Comparison of ENCODE assay signal across 17 cellular contexts in genomic region chr1:22164841-22165808, GRCh38. TPM values are rescaled to one million over a fixed set of nuclear protein-coding genes. Genes with fewer than 3 reads are reported as not detected.
DNase-seq lines count a peak whose midpoint lies in the region; ATAC-seq, FAIRE-seq and TF ChIP-seq lines count a peak whose summit lies in the region.
"Had no signal": no experiment of that assay in that cellular context is flagged by ENCODE, and none has a peak within 500 bp of the region (broad histone marks: within the 10 kb centered on the region; RNA-seq: fewer than 3 reads in every experiment).

No MANE protein-coding gene starts in this region.

- no peaks in the 10 kb centered on the region for H4K20me1 ChIP-seq in PC-9 (ENCODE audit: insufficient read depth)

- H3K27me3 Mint-ChIP-seq in memory B cell (peaks cover 4% of the 10 kb centered on the region), WTC11 (ENCODE audit: low read depth) (no peaks in the 10 kb centered on the region)
- H3K27me3 Mint-ChIP-seq in activated naive CD8-positive, alpha-beta T cell treated with anti-CD3 and anti-CD28 coated beads for 36 hours, result peaks cover 6% of the 10 kb centered on the region

- H3K27ac ChIP-seq in PC-9, result no peak overlapping the region

- H3K36me3 ChIP-seq in PC-9 (ENCODE audit: low read depth), result no peaks in the 10 kb centered on the region
- H3K36me3 ChIP-seq: BE2C had no signal

- BruUV-seq in PC-9 (replicated peaks; lab: Mats Ljungman, UMichigan), result TSS peak; percentile 55

- no peaks in the 10 kb centered on the region for H3K27me3 ChIP-seq in PC-9 (ENCODE audit: insufficient read depth, low read depth)
- H3K27me3 ChIP-seq: BE2C had no signal

- H3K27ac Mint-ChIP-seq in memory B cell (no peak overlapping the region), WTC11 (no peak overlapping the region)
- no peak overlapping the region for H3K27ac Mint-ChIP-seq in activated naive CD8-positive, alpha-beta T cell treated with anti-CD3 and anti-CD28 coated beads for 36 hours
- H3K27ac Mint-ChIP-seq: CD14-positive monocyte; CD4-positive, alpha-beta memory T cell had no signal

- CTCF ChIA-PET in PC-9 (lab: Charles Lee) (no interaction called here), WTC11 (lab: Charles Lee) (no interaction called here)

- no peaks in the 10 kb centered on the region for H3K9me3 ChIP-seq in PC-9 (ENCODE audit: insufficient read depth, low read depth)
- H3K9me3 ChIP-seq: BE2C had no signal

- no peaks in the 10 kb centered on the region for H3K4me1 ChIP-seq in PC-9 (replicated peaks; ENCODE audit: insufficient read depth)

- no peak overlapping the region for H3K4me3 ChIP-seq in PC-9

- no peak overlapping the region for H3K4me3 Mint-ChIP-seq in memory B cell
- H3K4me3 Mint-ChIP-seq in activated naive CD8-positive, alpha-beta T cell treated with anti-CD3 and anti-CD28 coated beads for 36 hours, result no peak overlapping the region
- no peak overlapping the region for H3K4me3 Mint-ChIP-seq in WTC11
- H3K4me3 Mint-ChIP-seq: CD14-positive monocyte; CD4-positive, alpha-beta memory T cell; H9 had no signal

- no peak overlapping the region for H2AFZ ChIP-seq in PC-9

- H3F3A ChIP-seq in PC-9 (ENCODE audit: insufficient read depth, low read depth), result no peaks in the 10 kb centered on the region

- peak; percentile 28 for FAIRE-seq in GM19239 (lab: Jason Lieb, UNC)
- FAIRE-seq: A204.1, H1 had no signal

- H3K9me3 Mint-ChIP-seq in memory B cell (no peaks in the 10 kb centered on the region), WTC11 (no peaks in the 10 kb centered on the region)
- no peaks in the 10 kb centered on the region for H3K9me3 Mint-ChIP-seq in activated naive CD8-positive, alpha-beta T cell treated with anti-CD3 and anti-CD28 coated beads for 36 hours
- H3K9me3 Mint-ChIP-seq: CD14-positive monocyte; CD4-positive, alpha-beta memory T cell; H9 had no signal

- DNase-seq in GM19239 (ENCODE audit: insufficient read length, low spot score) (no peak), PC-9 (no peak), memory B cell (ENCODE audit: low spot score in 2 of 2) (no peak), cerebellar nuclear complex (lab: John Stamatoyannopoulos, UW) (no peak), WTC11 (ENCODE audit: low spot score) (no peak)
- no peak for DNase-seq in activated naive CD8-positive, alpha-beta T cell treated with anti-CD3 and anti-CD28 coated beads for 36 hours
- DNase-seq in activated CD8-positive, alpha-beta memory T cell treated with anti-CD3 and anti-CD28 coated beads, Interleukin-2, amount 50 U/mL, for 4 hours, result no peak
- DNase-seq: ACHN; BE2C; CD4-positive, alpha-beta memory T cell; DMS153; DMS79; GDM1; H9 had no signal

- H3K4me1 Mint-ChIP-seq in memory B cell (peaks cover 7% of the 10 kb centered on the region), WTC11 (no peaks in the 10 kb centered on the region)
- H3K4me1 Mint-ChIP-seq in activated naive CD8-positive, alpha-beta T cell treated with anti-CD3 and anti-CD28 coated beads for 36 hours, result no peaks in the 10 kb centered on the region
- H3K4me1 Mint-ChIP-seq: CD4-positive, alpha-beta memory T cell had no signal

- H3K79me2 ChIP-seq in PC-9 (ENCODE audit: low read depth), result no peaks in the 10 kb centered on the region

- ATAC-seq in memory B cell (ENCODE audit: low read depth) (peak; percentile 51), WTC11 (no peak)

- TF ChIP-seq CTCF in PC-9 (conservative IDR thresholded peaks at IDR 0.05) (no peak), WTC11 (IDR thresholded peaks at IDR 0.05) (no peak)

- intact Hi-C loops in PC-9 (cut with micrococcal nuclease; ENCODE audit: unreplicated experiment), result no loop called here

- POLR2A ChIA-PET in PC-9 (lab: Charles Lee; ENCODE audit: unreplicated experiment), result no interaction called here
- POLR2A ChIA-PET in WTC11 (lab: Charles Lee), result no interaction called here

- H3K9me2 ChIP-seq in PC-9 (ENCODE audit: insufficient read depth), result no peaks in the 10 kb centered on the region

- no peak overlapping the region for H3K4me2 ChIP-seq in PC-9

- H3K36me3 Mint-ChIP-seq in memory B cell, result no peaks in the 10 kb centered on the region
- no peaks in the 10 kb centered on the region for H3K36me3 Mint-ChIP-seq in activated naive CD8-positive, alpha-beta T cell treated with anti-CD3 and anti-CD28 coated beads for 36 hours
- no peaks in the 10 kb centered on the region for H3K36me3 Mint-ChIP-seq in WTC11
- H3K36me3 Mint-ChIP-seq: CD14-positive monocyte; CD4-positive, alpha-beta memory T cell had no signal

TF ChIP-seq in WTC11, 78 proteins besides CTCF, POLR2A, EP300 and RAD21:
- TF ChIP-seq MYBL2 (CRISPR knock-in tag; IDR thresholded peaks at IDR 0.05), result no peak

RNA-seq across cellular contexts. Expression of gene WNT4, which starts 22.2 kb away (rescaled TPM):
- 0.78 and 0.83 TPM in 2 replicates for total RNA-seq in PC-9 (2021)
- total RNA-seq in activated naive CD8-positive, alpha-beta T cell treated with anti-CD3 and anti-CD28 coated beads for 36 hours, result not detected
- total RNA-seq in WTC11 (2021), result 0.69 to 0.85 TPM (median 0.70 TPM) in 3 replicates
- total RNA-seq: CD4-positive, alpha-beta memory T cell had no signal
